ENCODE assay signal across 10 cellular contexts in the genomic region with DNA sequence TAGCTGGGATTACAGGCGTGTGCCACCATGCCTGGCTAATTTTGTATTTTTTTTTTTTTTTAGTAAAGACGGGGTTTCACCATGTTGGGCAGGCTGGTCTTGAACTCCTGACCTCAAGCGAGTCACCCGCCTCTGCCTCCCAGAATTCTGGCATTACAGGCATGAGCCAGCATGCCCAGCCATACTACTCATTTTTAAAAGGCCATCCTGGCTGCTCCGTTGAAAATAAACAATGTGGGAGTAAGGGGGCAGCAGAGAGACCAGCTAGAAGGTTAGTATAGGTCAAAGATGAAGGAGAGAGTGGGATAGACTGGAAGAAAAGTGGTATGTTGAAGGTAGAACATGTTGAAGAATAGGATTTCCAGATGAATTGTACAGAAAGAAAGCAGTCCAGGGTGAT. TPM values are rescaled to one million over a fixed set of nuclear protein-coding genes. Genes with fewer than 3 reads are reported as not detected.
DNase-seq lines count a peak whose midpoint lies in the region; ATAC-seq and TF ChIP-seq lines count a peak whose summit lies in the region.
"Had no signal": no experiment of that assay in that cellular context is flagged by ENCODE, and none has a peak within 500 bp of the region (broad histone marks: within the 10 kb centered on the region; RNA-seq: fewer than 3 reads in every experiment).

No MANE protein-coding gene starts in this region.

- H3K9me3 Mint-ChIP-seq in activated CD8-positive, alpha-beta memory T cell treated with anti-CD3 and anti-CD28 coated beads, Interleukin-2, amount 10 ng/mL, durations not matched to agents 7 days and 5 days (ENCODE audit: low read depth), result no peaks in the 10 kb centered on the region

- H3K27ac ChIP-seq in VCaP, result no peak overlapping the region
- H3K27ac ChIP-seq: parathyroid adenoma had no signal

- H3K27me3 Mint-ChIP-seq in activated CD8-positive, alpha-beta memory T cell treated with anti-CD3 and anti-CD28 coated beads, Interleukin-2, amount 10 ng/mL, durations not matched to agents 7 days and 5 days, result peaks cover 2% of the 10 kb centered on the region

- DNase-seq in DMS 273 (lab: John Stamatoyannopoulos, UW; ENCODE audit: unreplicated experiment) (peak; percentile 58), HT1080 (ENCODE audit: low read depth) (peak; percentile 78), iris pigment epithelial cell (ENCODE audit: low read depth) (peak; percentile 69), GM20000 (ENCODE audit: low spot score) (no peak), inferior parietal cortex (ENCODE audit: extremely low spot score) (no peak)
- no peak for DNase-seq in activated CD8-positive, alpha-beta memory T cell treated with anti-CD3 and anti-CD28 coated beads, Interleukin-2, amount 10 ng/mL, durations not matched to agents 7 days and 5 days
- DNase-seq: activated CD4-positive, alpha-beta T cell treated with anti-CD3 and anti-CD28 coated beads for 4 hours had no signal

- H3K27ac Mint-ChIP-seq in activated CD8-positive, alpha-beta memory T cell treated with anti-CD3 and anti-CD28 coated beads, Interleukin-2, amount 10 ng/mL, durations not matched to agents 7 days and 5 days, result no peak overlapping the region

- no peaks in the 10 kb centered on the region for H3K4me1 Mint-ChIP-seq in activated CD8-positive, alpha-beta memory T cell treated with anti-CD3 and anti-CD28 coated beads, Interleukin-2, amount 10 ng/mL, durations not matched to agents 7 days and 5 days

- no peak for ATAC-seq in GM21786 (IDR thresholded peaks at IDR 0.05; ENCODE audit: unreplicated experiment)
- ATAC-seq in activated CD8-positive, alpha-beta memory T cell treated with anti-CD3 and anti-CD28 coated beads, Interleukin-2, amount 10 ng/mL, durations not matched to agents 7 days and 5 days, result no peak

- CTCF ChIA-PET in activated CD8-positive, alpha-beta memory T cell treated with anti-CD3 and anti-CD28 coated beads, Interleukin-2, amount 10 ng/mL, durations not matched to agents 7 days and 5 days (lab: Charles Lee), result interaction anchor here (1.2 kb wide), 1 partner anchor 12 kb away, joined by 3 read pairs; no protein-coding TSS in a partner anchor

- no peaks in the 10 kb centered on the region for H3K36me3 Mint-ChIP-seq in activated CD8-positive, alpha-beta memory T cell treated with anti-CD3 and anti-CD28 coated beads, Interleukin-2, amount 10 ng/mL, durations not matched to agents 7 days and 5 days

- no peak overlapping the region for H3K4me3 Mint-ChIP-seq in activated CD8-positive, alpha-beta memory T cell treated with anti-CD3 and anti-CD28 coated beads, Interleukin-2, amount 10 ng/mL, durations not matched to agents 7 days and 5 days

- TF ChIP-seq CTCF in VCaP (conservative IDR thresholded peaks at IDR 0.05) (peak; percentile 18; the same call in 1 of the 2 replicates), GM20000 (IDR thresholded peaks at IDR 0.05; ENCODE audit: extremely low read depth, missing control alignments) (no peak)

RNA-seq across cellular contexts. Expression of a gene that starts 17.6 kb away (rescaled TPM):
- 30.5 and 38.2 TPM in 2 replicates for total RNA-seq in HT1080 (2014; rRNA removed; shearing (Covaris generic))
- polyA plus RNA-seq in HT1080 (2015; cell fraction: cytosol; rRNA removed), result 47.3 and 60.6 TPM in 2 replicates
- polyA plus RNA-seq in HT1080 (2015; cell fraction: nucleus; rRNA removed), result 39.4 and 39.5 TPM in 2 replicates
- total RNA-seq in activated CD8-positive, alpha-beta memory T cell treated with anti-CD3 and anti-CD28 coated beads, Interleukin-2, amount 10 ng/mL, durations not matched to agents 7 days and 5 days, result 10 to 100 TPM; 18.2 to 23.1 TPM

RNA-seq across cellular contexts. Expression of a gene that starts 51.6 kb away (rescaled TPM):
- 6.6 and 9.0 TPM in 2 replicates for total RNA-seq in HT1080 (2014; rRNA removed; shearing (Covaris generic))
- 6.4 and 7.6 TPM in 2 replicates for polyA plus RNA-seq in HT1080 (2015; cell fraction: cytosol; rRNA removed)
- 14.6 and 15.0 TPM in 2 replicates for polyA plus RNA-seq in HT1080 (2015; cell fraction: nucleus; rRNA removed)
- under 1 TPM; 0.29 to 0.42 TPM for total RNA-seq in activated CD8-positive, alpha-beta memory T cell treated with anti-CD3 and anti-CD28 coated beads, Interleukin-2, amount 10 ng/mL, durations not matched to agents 7 days and 5 days

Comparison
In these comparisons a context has a peak if more than half of its experiments do, and no peak if none do; other contexts are left out.
1. DNase-seq: peak in DMS 273 (single experiment), HT1080 (single experiment) and iris pigment epithelial cell (single experiment); none in GM20000 (single experiment), inferior parietal cortex (single experiment) and activated CD8-positive, alpha-beta memory T cell treated with anti-CD3 and anti-CD28 coated beads, Interleukin-2, amount 10 ng/mL, durations not matched to agents 7 days and 5 days (single experiment).